Comparison of ENCODE assay signal across 32 cellular contexts in the genomic region with DNA sequence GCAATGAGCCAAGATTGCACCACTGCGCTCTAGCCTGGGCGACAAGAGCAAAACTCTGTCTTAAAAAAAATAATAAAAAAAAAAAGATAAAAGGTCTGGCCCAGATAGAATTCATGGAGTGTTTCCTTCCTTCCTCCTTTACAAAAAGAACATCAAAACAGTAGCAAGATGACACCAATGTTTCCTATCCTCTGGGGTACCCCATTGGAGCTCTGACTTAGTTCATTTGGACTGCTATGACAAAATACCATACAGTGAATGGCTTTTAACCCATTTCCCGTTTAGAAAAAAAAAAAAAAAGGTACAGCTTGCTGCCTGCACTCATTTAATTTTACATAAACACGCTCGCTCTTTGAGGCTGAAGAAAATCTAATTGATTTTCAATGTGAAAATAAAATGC.
"Had no signal": no experiment of that assay in that cellular context is flagged by ENCODE, and none has a peak within 500 bp of the region (broad histone marks: within the 10 kb centered on the region; RNA-seq: fewer than 3 reads in every experiment).

No MANE protein-coding gene starts in this region.

- H3K4me3 ChIP-seq: adrenal gland, ascending aorta, body of pancreas, breast epithelium, cardiac muscle cell had no signal

- H3K9me3 ChIP-seq: adrenal gland, ascending aorta, body of pancreas, breast epithelium had no signal

- H3K36me3 ChIP-seq: adrenal gland, ascending aorta, brain microvascular endothelial cell, breast epithelium, cardiac muscle cell had no signal

- H3K4me1 ChIP-seq: adrenal gland, ascending aorta, body of pancreas, breast epithelium had no signal

- DNase-seq: activated effector memory CD4-positive, alpha-beta T cell treated with anti-CD3 and anti-CD28 coated beads, Interleukin-2, amount 50 U/mL, for 16 hours; activated effector memory CD4-positive, alpha-beta T cell treated with Interleukin-2 at 50 U/mL for 16 hours; activated gamma-delta T cell; activated gamma-delta T cell treated with Interleukin-2 at 50 U/mL for 16 hours; activated naive CD4-positive, alpha-beta T cell; activated naive CD4-positive, alpha-beta T cell treated with anti-CD3 and anti-CD28 coated beads for 36 hours; activated naive CD4-positive, alpha-beta T cell treated with anti-CD3 and anti-CD28 coated beads, Interleukin-2, amount 10 ng/mL, durations not matched to agents 7 days and 5 days; activated naive CD4-positive, alpha-beta T cell treated with anti-CD3 and anti-CD28 coated beads, Interleukin-2, amount 50 U/mL, for 16 hours; activated naive CD4-positive, alpha-beta T cell treated with Interleukin-2 at 50 U/mL for 16 hours; activated naive CD8-positive, alpha-beta T cell treated with anti-CD3 and anti-CD28 coated beads for 36 hours; activated naive CD8-positive, alpha-beta T cell treated with anti-CD3 and anti-CD28 coated beads, Interleukin-2, amount 10 ng/mL, durations not matched to agents 7 days and 5 days; activated naive CD8-positive, alpha-beta T cell treated with anti-CD3 and anti-CD28 coated beads, Interleukin-2, amount 50 U/mL, for 24 hours; activated T-cell treated with anti-CD3 and anti-CD28 coated beads, Interleukin-2, amount 50 U/mL, for 1 hour; activated T-cell treated with anti-CD3 and anti-CD28 coated beads, Interleukin-2, amount 50 U/mL, for 24 hours; activated T-cell treated with anti-CD3 and anti-CD28 coated beads, Interleukin-2, amount 50 U/mL, for 4 hours; activated T-cell treated with anti-CD3 and anti-CD28 coated beads, Interleukin-2, amount 50 U/mL, for 48 hours; activated T-cell treated with anti-CD3 and anti-CD28 coated beads, Interleukin-2, amount 50 U/mL, for 72 hours; adrenal gland; amniotic stem cell; amygdala; anterior cingulate cortex; aorta; body of pancreas; brain microvascular endothelial cell; caudate nucleus; central memory CD4-positive, alpha-beta T cell; cerebellar nuclear complex had no signal

- FAIRE-seq: astrocyte, bronchial epithelial cell had no signal

- H3K27me3 ChIP-seq: adrenal gland, ascending aorta, body of pancreas had no signal

- H3K27ac ChIP-seq: adrenal gland, ascending aorta, body of pancreas, brain microvascular endothelial cell, breast epithelium, cardiac muscle cell had no signal
